ENCODE assay signal across 14 cellular contexts in the genomic region with DNA sequence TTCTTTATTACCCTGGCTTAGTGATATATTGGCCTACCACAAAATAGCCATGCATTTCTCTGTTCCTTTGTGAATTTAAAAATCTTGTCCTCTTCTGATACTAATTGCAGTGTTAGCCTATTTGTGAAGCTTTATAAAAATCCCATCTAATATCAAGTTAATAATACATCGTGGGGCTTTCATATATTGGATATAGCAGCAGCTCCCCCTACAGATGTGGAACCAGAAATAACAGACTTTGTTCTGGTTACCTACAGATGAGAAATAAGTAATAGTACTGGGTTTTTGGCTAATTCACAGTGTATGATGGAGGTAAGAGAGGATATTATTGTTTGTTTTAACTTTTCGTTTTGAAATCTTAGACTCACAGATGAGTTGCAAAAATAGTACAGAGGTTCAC.
DNase-seq lines count a peak whose midpoint lies in the region; ATAC-seq and TF ChIP-seq lines count a peak whose summit lies in the region.
"Had no signal": no experiment of that assay in that cellular context is flagged by ENCODE, and none has a peak within 500 bp of the region (broad histone marks: within the 10 kb centered on the region; RNA-seq: fewer than 3 reads in every experiment).

No MANE protein-coding gene starts in this region.

- H3K9me3 ChIP-seq in GM23248 (ENCODE audit: low read depth) = no peaks in the 10 kb centered on the region
- no peaks in the 10 kb centered on the region for H3K9me3 ChIP-seq in lower lobe of right lung
- H3K9me3 ChIP-seq: HAP-1, right atrium auricular region had no signal

- H3K4me3 ChIP-seq in GM23248 (no peak overlapping the region), astrocyte of the spinal cord (ENCODE audit: low read depth, low read length) (no peak overlapping the region), lower lobe of right lung (no peak overlapping the region)
- H3K4me3 ChIP-seq: HAP-1, right atrium auricular region had no signal

- no peak overlapping the region for H3K27ac Mint-ChIP-seq in activated T-helper 1 cell treated with anti-CD3 and anti-CD28 coated beads, Interleukin-12 subunit alpha, Interleukin-12 subunit beta, Interleukin-2, Interleukin-4 antibody, amounts not matched to agents 30 ng/mL and 10 ng/mL and 1 ng/mL, durations not matched to agents 14 hours and 24 hours and 36 hours
- H3K27ac Mint-ChIP-seq: activated B cell treated with CpG ODN at 0.5 μM for 24 hours had no signal

- intact Hi-C loops in lower lobe of right lung (cut with DNase I) = no loop called here
- intact Hi-C loops in activated T-helper 1 cell treated with anti-CD3 and anti-CD28 coated beads, Interleukin-12 subunit alpha, Interleukin-12 subunit beta, Interleukin-2, Interleukin-4 antibody, amounts not matched to agents 30 ng/mL and 10 ng/mL and 1 ng/mL, durations not matched to agents 14 hours and 24 hours and 36 hours (cut with micrococcal nuclease) = no loop called here

- H3K9ac ChIP-seq in GM23248 = no peak overlapping the region

- H3K36me3 Mint-ChIP-seq in activated T-helper 1 cell treated with anti-CD3 and anti-CD28 coated beads, Interleukin-12 subunit alpha, Interleukin-12 subunit beta, Interleukin-2, Interleukin-4 antibody, amounts not matched to agents 30 ng/mL and 10 ng/mL and 1 ng/mL, durations not matched to agents 14 hours and 24 hours and 36 hours (ENCODE audit: low read depth) = no peaks in the 10 kb centered on the region

- H3K27ac ChIP-seq in GM23248 = no peak overlapping the region
- no peak overlapping the region for H3K27ac ChIP-seq in lower lobe of right lung
- H3K27ac ChIP-seq: right atrium auricular region had no signal

- peaks cover 12% of the 10 kb centered on the region for H3K9me3 Mint-ChIP-seq in activated T-helper 1 cell treated with anti-CD3 and anti-CD28 coated beads, Interleukin-12 subunit alpha, Interleukin-12 subunit beta, Interleukin-2, Interleukin-4 antibody, amounts not matched to agents 30 ng/mL and 10 ng/mL and 1 ng/mL, durations not matched to agents 14 hours and 24 hours and 36 hours

- no peaks in the 10 kb centered on the region for H4K20me1 ChIP-seq in GM23248 (ENCODE audit: insufficient read depth)

- WGBS in GM23248 (ENCODE audit: low coverage in 1 of 2, low lambda C conversion rate in 2 of 2, missing lambda C conversion rate in 2 of 2), 2 experiments = 2 to 8% methylated on average over 2 of the region's 2 CpGs

- no peak for ATAC-seq in lower lobe of right lung
- ATAC-seq in GM18517 (IDR thresholded peaks at IDR 0.05; ENCODE audit: unreplicated experiment) = no peak

- in situ Hi-C loops in GM23248 (cut with MboI) (no loop called here), astrocyte of the spinal cord (cut with HindIII; ENCODE audit: low sequenced_read_pairs) (no loop called here)

- no peak overlapping the region for H3K4me3 Mint-ChIP-seq in activated T-helper 1 cell treated with anti-CD3 and anti-CD28 coated beads, Interleukin-12 subunit alpha, Interleukin-12 subunit beta, Interleukin-2, Interleukin-4 antibody, amounts not matched to agents 30 ng/mL and 10 ng/mL and 1 ng/mL, durations not matched to agents 14 hours and 24 hours and 36 hours
- H3K4me3 Mint-ChIP-seq: activated B cell treated with CpG ODN at 0.5 μM for 24 hours had no signal

- H3F3A ChIP-seq in GM23248 (ENCODE audit: insufficient read depth) = no peaks in the 10 kb centered on the region

- peak; percentile 22 for DNase-seq in GM23248
- DNase-seq in M059J (ENCODE audit: low read depth) = peak; percentile 12
- DNase-seq in astrocyte of the spinal cord (ENCODE audit: low read depth, low spot score) = no peak
- no peak for DNase-seq in lower lobe of right lung
- no peak for DNase-seq in activated T-helper 1 cell treated with anti-CD3 and anti-CD28 coated beads, Interleukin-12 subunit alpha, Interleukin-12 subunit beta, Interleukin-2, Interleukin-4 antibody, amounts not matched to agents 30 ng/mL and 10 ng/mL and 1 ng/mL, durations not matched to agents 14 hours and 24 hours and 36 hours (ENCODE audit: low spot score)
- DNase-seq in NCI-H1436 (lab: John Stamatoyannopoulos, UW) = no peak
- DNase-seq in stimulated activated CD4-positive, alpha-beta T cell treated with anti-CD3 and anti-CD28 coated beads, Interleukin-1b, Interleukin-23, amount 100 ng/mL, for 48 hours = no peak
- DNase-seq: activated B cell treated with CpG ODN at 0.5 μM for 24 hours, erythroblast, KG1, NCI-H446 treated with DMSO at 0.1 percent for 48 hours had no signal

- no peaks in the 10 kb centered on the region for H3K36me3 ChIP-seq in GM23248 (ENCODE audit: low read depth)
- H3K36me3 ChIP-seq in lower lobe of right lung = no peaks in the 10 kb centered on the region
- H3K36me3 ChIP-seq: HAP-1, right atrium auricular region had no signal

- H3K4me2 ChIP-seq in GM23248 (ENCODE audit: unreplicated experiment) = no peak overlapping the region

- no peaks in the 10 kb centered on the region for H3K27me3 Mint-ChIP-seq in activated T-helper 1 cell treated with anti-CD3 and anti-CD28 coated beads, Interleukin-12 subunit alpha, Interleukin-12 subunit beta, Interleukin-2, Interleukin-4 antibody, amounts not matched to agents 30 ng/mL and 10 ng/mL and 1 ng/mL, durations not matched to agents 14 hours and 24 hours and 36 hours (ENCODE audit: insufficient read depth)
- H3K27me3 Mint-ChIP-seq: activated B cell treated with CpG ODN at 0.5 μM for 24 hours had no signal

- no peaks in the 10 kb centered on the region for H3K4me1 Mint-ChIP-seq in activated T-helper 1 cell treated with anti-CD3 and anti-CD28 coated beads, Interleukin-12 subunit alpha, Interleukin-12 subunit beta, Interleukin-2, Interleukin-4 antibody, amounts not matched to agents 30 ng/mL and 10 ng/mL and 1 ng/mL, durations not matched to agents 14 hours and 24 hours and 36 hours (ENCODE audit: low read depth)
- H3K4me1 Mint-ChIP-seq: activated B cell treated with CpG ODN at 0.5 μM for 24 hours had no signal

- H3K4me1 ChIP-seq in GM23248 (ENCODE audit: insufficient read depth) = no peaks in the 10 kb centered on the region
- H3K4me1 ChIP-seq in lower lobe of right lung = no peaks in the 10 kb centered on the region
- H3K4me1 ChIP-seq: right atrium auricular region had no signal

- no peak overlapping the region for H2AFZ ChIP-seq in GM23248

- no peaks in the 10 kb centered on the region for H3K27me3 ChIP-seq in GM23248 (replicated peaks; ENCODE audit: insufficient read depth)
- no peaks in the 10 kb centered on the region for H3K27me3 ChIP-seq in lower lobe of right lung (ENCODE audit: low read depth)
- H3K27me3 ChIP-seq: right atrium auricular region had no signal

- H3K9me2 ChIP-seq in GM23248 (ENCODE audit: insufficient read depth) = no peaks in the 10 kb centered on the region

- H3K79me2 ChIP-seq in GM23248 (ENCODE audit: insufficient read depth) = no peaks in the 10 kb centered on the region

- peak; percentile 35 for TF ChIP-seq CTCF in astrocyte of the spinal cord (IDR thresholded peaks at IDR 0.05; ENCODE audit: low read depth, low read length)
- peak; percentile 24 for TF ChIP-seq CTCF in lower lobe of right lung (IDR thresholded peaks at IDR 0.05)

Comparison
In these comparisons a context has a peak if more than half of its experiments do, and no peak if none do; other contexts are left out.
1. DNase-seq: peak in GM23248 (single experiment) and M059J (single experiment); none in astrocyte of the spinal cord (single experiment), lower lobe of right lung (single experiment), activated T-helper 1 cell treated with anti-CD3 and anti-CD28 coated beads, Interleukin-12 subunit alpha, Interleukin-12 subunit beta, Interleukin-2, Interleukin-4 antibody, amounts not matched to agents 30 ng/mL and 10 ng/mL and 1 ng/mL, durations not matched to agents 14 hours and 24 hours and 36 hours (single experiment), NCI-H1436 (single experiment) and stimulated activated CD4-positive, alpha-beta T cell treated with anti-CD3 and anti-CD28 coated beads, Interleukin-1b, Interleukin-23, amount 100 ng/mL, for 48 hours (single experiment).